28 cellular contexts compared by ENCODE assay signal in the genomic region with DNA sequence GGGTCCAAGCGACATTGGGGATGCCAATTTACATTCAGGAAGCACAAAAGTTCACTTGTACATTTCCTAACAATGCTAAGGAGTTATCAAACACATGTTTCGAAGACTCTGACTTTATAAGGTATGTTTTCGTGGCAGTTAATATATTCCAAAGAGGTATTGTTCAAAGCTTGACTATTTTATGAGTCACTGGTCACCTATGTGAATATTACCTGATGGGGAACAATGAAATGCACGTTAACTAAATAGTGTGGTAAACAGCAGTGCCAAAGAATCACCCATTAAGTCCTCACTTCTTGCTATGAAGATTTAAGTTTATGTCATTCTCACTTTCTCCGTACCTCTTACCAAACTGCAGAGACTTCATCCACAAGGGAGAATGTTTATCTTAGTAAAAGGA.
"Had no signal": no experiment of that assay in that cellular context is flagged by ENCODE, and none has a peak within 500 bp of the region (broad histone marks: within the 10 kb centered on the region; RNA-seq: fewer than 3 reads in every experiment).

No MANE protein-coding gene starts in this region.

- H3K27me3 Mint-ChIP-seq: activated CD4-positive, alpha-beta memory T cell treated with anti-CD3 and anti-CD28 coated beads, Interleukin-2, amount 10 ng/mL, durations not matched to agents 7 days and 5 days; activated CD8-positive, alpha-beta memory T cell treated with anti-CD3 and anti-CD28 coated beads, Interleukin-2, amount 10 ng/mL, durations not matched to agents 7 days and 5 days had no signal

- H3K4me1 Mint-ChIP-seq: activated CD4-positive, alpha-beta memory T cell treated with anti-CD3 and anti-CD28 coated beads, Interleukin-2, amount 10 ng/mL, durations not matched to agents 7 days and 5 days; activated CD8-positive, alpha-beta memory T cell treated with anti-CD3 and anti-CD28 coated beads, Interleukin-2, amount 10 ng/mL, durations not matched to agents 7 days and 5 days; activated naive CD8-positive, alpha-beta T cell treated with anti-CD3 and anti-CD28 coated beads for 36 hours had no signal

- H3K36me3 Mint-ChIP-seq: activated CD8-positive, alpha-beta memory T cell treated with anti-CD3 and anti-CD28 coated beads, Interleukin-2, amount 10 ng/mL, durations not matched to agents 7 days and 5 days; activated naive CD8-positive, alpha-beta T cell treated with anti-CD3 and anti-CD28 coated beads for 36 hours had no signal

- H3K4me2 ChIP-seq: PC-9 had no signal

- H3K36me3 ChIP-seq: brain microvascular endothelial cell, WERI-Rb-1 had no signal

- H2AFZ ChIP-seq: PC-9 had no signal

- H3K4me3 ChIP-seq: cardiac muscle cell, K562, PC-9 had no signal

- H3K4me3 Mint-ChIP-seq: activated CD4-positive, alpha-beta memory T cell treated with anti-CD3 and anti-CD28 coated beads, Interleukin-2, amount 10 ng/mL, durations not matched to agents 7 days and 5 days; activated CD8-positive, alpha-beta memory T cell treated with anti-CD3 and anti-CD28 coated beads, Interleukin-2, amount 10 ng/mL, durations not matched to agents 7 days and 5 days; activated naive CD8-positive, alpha-beta T cell treated with anti-CD3 and anti-CD28 coated beads for 36 hours had no signal

- H3K27me3 ChIP-seq: brain microvascular endothelial cell, cardiac muscle cell had no signal

- H3K27ac ChIP-seq: cardiac muscle cell, PC-9, RWPE1, WERI-Rb-1 had no signal

- H3K9me3 Mint-ChIP-seq: activated naive CD8-positive, alpha-beta T cell treated with anti-CD3 and anti-CD28 coated beads for 36 hours had no signal

- H3K27ac Mint-ChIP-seq: activated CD4-positive, alpha-beta memory T cell treated with anti-CD3 and anti-CD28 coated beads, Interleukin-2, amount 10 ng/mL, durations not matched to agents 7 days and 5 days; activated CD8-positive, alpha-beta memory T cell treated with anti-CD3 and anti-CD28 coated beads, Interleukin-2, amount 10 ng/mL, durations not matched to agents 7 days and 5 days; activated naive CD8-positive, alpha-beta T cell treated with anti-CD3 and anti-CD28 coated beads for 36 hours had no signal

- ATAC-seq: activated CD8-positive, alpha-beta memory T cell treated with anti-CD3 and anti-CD28 coated beads, Interleukin-2, amount 10 ng/mL, durations not matched to agents 7 days and 5 days; K562 had no signal

- DNase-seq: activated CD4-positive, alpha-beta memory T cell treated with anti-CD3 and anti-CD28 coated beads, Interleukin-2, amount 10 ng/mL, durations not matched to agents 7 days and 5 days; activated CD4-positive, alpha-beta T cell treated with anti-CD3 and anti-CD28 coated beads for 1 hour; activated CD4-positive, alpha-beta T cell treated with anti-CD3 and anti-CD28 coated beads for 48 hours; activated CD4-positive, CD25-positive, alpha-beta regulatory T cell; activated CD8-positive, alpha-beta memory T cell treated with anti-CD3 and anti-CD28 coated beads for 24 hours; activated CD8-positive, alpha-beta memory T cell treated with anti-CD3 and anti-CD28 coated beads, Interleukin-2, amount 10 ng/mL, durations not matched to agents 7 days and 5 days; activated CD8-positive, alpha-beta memory T cell treated with anti-CD3 and anti-CD28 coated beads, Interleukin-2, amount 50 U/mL, for 48 hours; activated effector memory CD4-positive, alpha-beta T cell treated with Interleukin-2 at 50 U/mL for 16 hours; activated naive CD4-positive, alpha-beta T cell treated with anti-CD3 and anti-CD28 coated beads, Interleukin-2, amount 50 U/mL, for 16 hours; activated naive CD8-positive, alpha-beta T cell treated with anti-CD3 and anti-CD28 coated beads for 36 hours; activated T-cell treated with anti-CD3 and anti-CD28 coated beads, Interleukin-2, amount 50 U/mL, for 48 hours; aorta; brain microvascular endothelial cell; Karpas-422; MM.1S; MV-4-11; NCI-H1092; NCI-H1436 treated with DMSO at 0.1 percent for 48 hours; NCI-H1694 treated with DMSO at 0.1 percent for 48 hours; NCI-H2029; NCI-H345; NCI-H524 treated with DMSO at 0.1 percent for 48 hours; PC-9; Right ventricle myocardium superior; WERI-Rb-1 had no signal
